Comparison of ENCODE assay signal across 14 cellular contexts in genomic region chr1:28578696-28579218, GRCh38. TPM values are rescaled to one million over a fixed set of nuclear protein-coding genes. Genes with fewer than 3 reads are reported as not detected.
DNase-seq lines count a peak whose midpoint lies in the region; ATAC-seq and TF ChIP-seq lines count a peak whose summit lies in the region.
"Had no signal": no experiment of that assay in that cellular context is flagged by ENCODE, and none has a peak within 500 bp of the region (broad histone marks: within the 10 kb centered on the region; RNA-seq: fewer than 3 reads in every experiment).

No MANE protein-coding gene starts in this region.

- DNase-seq in Calu3, result no peak
- DNase-seq in T-cell, result no peak
- no peak for DNase-seq in endothelial cell (ENCODE audit: low spot score)
- DNase-seq in NOMO-1 treated with DMSO at 0.1 percent for 48 hours (lab: John Stamatoyannopoulos, UW; ENCODE audit: unreplicated experiment), result no peak
- no peak for DNase-seq in SHP77 treated with DMSO at 0.1 percent for 48 hours (lab: John Stamatoyannopoulos, UW)
- DNase-seq: activated effector memory CD4-positive, alpha-beta T cell treated with anti-CD3 and anti-CD28 coated beads, Interleukin-2, amount 50 U/mL, for 16 hours; Caco-2; cortex of kidney; NCI-H1417 treated with DMSO at 0.1 percent for 48 hours; stimulated activated CD4-positive, alpha-beta T cell treated with anti-CD3 and anti-CD28 coated beads, Interleukin-4, amount 100 ng/mL, for 4 hours; testis had no signal

- no TSS peak for BruUV-seq in Calu3 (replicated peaks; lab: Mats Ljungman, UMichigan)

- intact Hi-C loops in Calu3 (cut with micrococcal nuclease; ENCODE audit: unreplicated experiment), result no loop called here

- no peaks in the 10 kb centered on the region for H3K9me3 Mint-ChIP-seq in Calu3 (ENCODE audit: low read depth, unreplicated experiment)
- H3K9me3 Mint-ChIP-seq in T-cell, result no peaks in the 10 kb centered on the region
- no peaks in the 10 kb centered on the region for H3K9me3 Mint-ChIP-seq in endothelial cell (ENCODE audit: unreplicated experiment)

- POLR2A ChIA-PET in T-cell (lab: Charles Lee), result interaction anchor here (0.5 to 0.6 kb wide), 5 partner anchors 24 to 182 kb away, joined by 3 to 8 read pairs (median 5); no protein-coding TSS in a partner anchor

- TF ChIP-seq CTCF in 22Rv1 (IDR thresholded peaks at IDR 0.05), result no peak
- TF ChIP-seq CTCF in Calu3 (IDR thresholded peaks at IDR 0.05; ENCODE audit: unreplicated experiment), result no peak
- TF ChIP-seq CTCF in endothelial cell (IDR thresholded peaks at IDR 0.05; ENCODE audit: unreplicated experiment), result no peak

- no peak for ATAC-seq in T-cell (replicated peaks in 1 of 4)
- ATAC-seq in GM19463 (IDR thresholded peaks at IDR 0.05; ENCODE audit: unreplicated experiment), result no peak
- ATAC-seq in HG02885 (IDR thresholded peaks at IDR 0.05; ENCODE audit: poor library complexity, unreplicated experiment), result no peak

- CTCF ChIA-PET in Calu3 (lab: Charles Lee) (interaction anchor here (1.1 to 3.5 kb wide), 2 partner anchors 24 to 63 kb away, joined by 3 to 21 read pairs; no protein-coding TSS in a partner anchor), T-cell (lab: Charles Lee) (interaction anchor here in 1 of 2 donors (0.5 to 2.1 kb wide), 3 partner anchors 25 to 71 kb away, joined by 4 to 6 read pairs (median 5); partner anchors contain the start of gene TRNAU1AP)

- H3K27ac Mint-ChIP-seq in Calu3 (ENCODE audit: unreplicated experiment), result peak overlapping the region; percentile 73
- H3K27ac Mint-ChIP-seq in T-cell, result peak overlapping the region; percentile 67 to 92
- peak overlapping the region; percentile 54 for H3K27ac Mint-ChIP-seq in endothelial cell (ENCODE audit: unreplicated experiment)

- H3K27me3 Mint-ChIP-seq in Calu3 (ENCODE audit: unreplicated experiment) (no peaks in the 10 kb centered on the region), T-cell (no peaks in the 10 kb centered on the region), endothelial cell (ENCODE audit: unreplicated experiment) (peaks cover 8% of the 10 kb centered on the region)

- H3K36me3 Mint-ChIP-seq in Calu3 (ENCODE audit: insufficient read depth, unreplicated experiment) (peaks cover 92% of the 10 kb centered on the region), T-cell (peaks cover 40% of the 10 kb centered on the region), endothelial cell (ENCODE audit: low read depth, unreplicated experiment) (peaks cover 24% of the 10 kb centered on the region)

- H3K27ac ChIP-seq in 22Rv1, result peak overlapping the region; percentile 95
- H3K27ac ChIP-seq: testis had no signal

- H3K4me1 Mint-ChIP-seq in Calu3 (ENCODE audit: low read depth, unreplicated experiment) (peaks cover 32% of the 10 kb centered on the region), T-cell (peaks cover 36 to 52% (median 38%) of the 10 kb centered on the region in 3 donors), endothelial cell (ENCODE audit: unreplicated experiment) (peaks cover 29% of the 10 kb centered on the region)

- H3K4me3 Mint-ChIP-seq in Calu3 (ENCODE audit: low read depth, unreplicated experiment), result peak overlapping the region; percentile 95
- H3K4me3 Mint-ChIP-seq in T-cell, result peak overlapping the region in 2 of 3 donors; percentile 24 to 89
- peak overlapping the region; percentile 2 for H3K4me3 Mint-ChIP-seq in endothelial cell (ENCODE audit: unreplicated experiment)

RNA-seq across cellular contexts. Expression of gene RAB42, which starts 13.3 kb away (rescaled TPM):
- total RNA-seq in Calu3 (2022) (1.1 and 1.3 TPM in 2 replicates), T-cell (not detected), endothelial cell (ENCODE audit: unreplicated experiment) (not detected)

RNA-seq across cellular contexts. Expression of gene TRNAU1AP, which starts 25.9 kb away (rescaled TPM):
- 29.9 and 40.4 TPM in 2 replicates for total RNA-seq in Calu3 (2022)
- total RNA-seq in T-cell, result 10 to 100 TPM; 28.6 to 47.6 (median 41.3) TPM
- 39.6 TPM for total RNA-seq in endothelial cell (ENCODE audit: unreplicated experiment)

Comparison
In these comparisons a context has a peak if more than half of its experiments do, and no peak if none do; other contexts are left out.
1. H3K4me3 Mint-ChIP-seq: peak in every context shown above with its lines; median percentile 95 in Calu3; 56 in T-cell; 2 in endothelial cell.